11 cellular contexts compared by ENCODE assay signal in genomic region chr14:97813556-97813955, GRCh38.
"Had no signal": no experiment of that assay in that cellular context is flagged by ENCODE, and none has a peak within 500 bp of the region (broad histone marks: within the 10 kb centered on the region; RNA-seq: fewer than 3 reads in every experiment).

No MANE protein-coding gene starts in this region.

- ATAC-seq: GM23338, HCT116 had no signal

- DNase-seq: GM23248, GOT3, H7, H9, HCEC 1CT, HFFc6 had no signal

- H3K27ac ChIP-seq: GM23248 had no signal

- H3K27ac Mint-ChIP-seq: GM23338, H9, HFFc6 had no signal

- H3K4me3 Mint-ChIP-seq: GM23338, H9, HFFc6 had no signal

- H3K4me1 ChIP-seq: HAP-1 had no signal

- FAIRE-seq: H1, H54 had no signal

- H3K36me3 ChIP-seq: HAP-1 had no signal

- H3K9me3 ChIP-seq: HAP-1 had no signal

- H3K4me3 ChIP-seq: GM23248, GM23338, HAP-1 had no signal

- H3K4me2 ChIP-seq: GM23338 had no signal

- H3K4me1 Mint-ChIP-seq: GM23338, H9 had no signal
